Comparison of ENCODE assay signal across 8 cellular contexts in genomic region chr3:181103605-181104004, GRCh38.
DNase-seq lines count a peak whose midpoint lies in the region; ATAC-seq and TF ChIP-seq lines count a peak whose summit lies in the region.

No MANE protein-coding gene starts in this region.

- POLR2A ChIA-PET in activated CD4-positive, alpha-beta memory T cell treated with anti-CD3 and anti-CD28 coated beads for 36 hours (lab: Charles Lee) = no interaction called here
- POLR2A ChIA-PET in activated CD4-positive, alpha-beta memory T cell treated with anti-CD3 and anti-CD28 coated beads, Interleukin-2, amount 10 ng/mL, durations not matched to agents 7 days and 5 days (lab: Charles Lee) = no interaction called here
- POLR2A ChIA-PET in WTC11 (lab: Charles Lee) = no interaction called here

- TF ChIP-seq CTCF in NB4 (IDR thresholded peaks at IDR 0.05; ENCODE audit: low read depth, low read length) (peak; percentile 39), WTC11 (IDR thresholded peaks at IDR 0.05) (peak; percentile 48)

- H3K4me3 ChIP-seq in NB4 (ENCODE audit: low read depth, low read length) = no peak overlapping the region

- H3K9me3 Mint-ChIP-seq in activated CD4-positive, alpha-beta memory T cell treated with anti-CD3 and anti-CD28 coated beads for 36 hours = peaks cover 9% of the 10 kb centered on the region
- H3K9me3 Mint-ChIP-seq in activated CD4-positive, alpha-beta memory T cell treated with anti-CD3 and anti-CD28 coated beads, Interleukin-2, amount 10 ng/mL, durations not matched to agents 7 days and 5 days = peaks cover 8% of the 10 kb centered on the region
- H3K9me3 Mint-ChIP-seq in WTC11 = no peaks in the 10 kb centered on the region

- no peak overlapping the region for H3K27ac Mint-ChIP-seq in activated CD4-positive, alpha-beta memory T cell treated with anti-CD3 and anti-CD28 coated beads for 36 hours
- no peak overlapping the region for H3K27ac Mint-ChIP-seq in activated CD4-positive, alpha-beta memory T cell treated with anti-CD3 and anti-CD28 coated beads, Interleukin-2, amount 10 ng/mL, durations not matched to agents 7 days and 5 days
- H3K27ac Mint-ChIP-seq in WTC11 = peak overlapping the region; percentile 30; the same call in 1 of the 2 replicates

- intact Hi-C loops in activated CD4-positive, alpha-beta memory T cell treated with anti-CD3 and anti-CD28 coated beads for 36 hours (cut with micrococcal nuclease) = no loop called here

- CTCF ChIA-PET in activated CD4-positive, alpha-beta memory T cell treated with anti-CD3 and anti-CD28 coated beads for 36 hours (lab: Charles Lee) = interaction anchor here (0.7 kb wide), 1 partner anchor 26 kb away, joined by 3 read pairs; no protein-coding TSS in a partner anchor
- CTCF ChIA-PET in activated CD4-positive, alpha-beta memory T cell treated with anti-CD3 and anti-CD28 coated beads, Interleukin-2, amount 10 ng/mL, durations not matched to agents 7 days and 5 days (lab: Charles Lee) = interaction anchor here (1.1 kb wide), 1 partner anchor 32 kb away, joined by 3 read pairs; no protein-coding TSS in a partner anchor
- CTCF ChIA-PET in WTC11 (lab: Charles Lee) = interaction anchor here (0.7 to 2.3 kb wide), 13 partner anchors 8 to 597 kb away, joined by 3 to 16 read pairs (median 4); no protein-coding TSS in a partner anchor

- peak; percentile 10 for DNase-seq in activated CD4-positive, alpha-beta memory T cell treated with anti-CD3 and anti-CD28 coated beads for 36 hours
- DNase-seq in activated CD4-positive, alpha-beta memory T cell treated with anti-CD3 and anti-CD28 coated beads, Interleukin-2, amount 10 ng/mL, durations not matched to agents 7 days and 5 days = no peak
- DNase-seq in NB4 (ENCODE audit: low read depth) (peak; percentile 56), WTC11 (ENCODE audit: low spot score) (peak; percentile 36), activated gamma-delta T cell treated with Interleukin-2 at 50 U/mL for 16 hours (no peak), pons (ENCODE audit: low spot score) (no peak)
- peak; percentile 8 for DNase-seq in stimulated activated naive CD8-positive, alpha-beta T cell treated with anti-CD3 and anti-CD28 coated beads, Interleukin-15, Interleukin-2, amounts not matched to agents 100 U/mL and 50 U/mL, for 24 hours
- DNase-seq in activated CD4-positive, CD25-positive, alpha-beta regulatory T cell treated with anti-CD3 and anti-CD28 coated beads, Interleukin-2, amount 50 U/mL, for 72 hours = no peak

- no peak for TF ChIP-seq POLR2A in NB4 (IDR thresholded peaks at IDR 0.05; ENCODE audit: extremely low read depth, insufficient read length)

- peak; percentile 92 for ATAC-seq in WTC11
- ATAC-seq in stimulated activated naive CD8-positive, alpha-beta T cell treated with anti-CD3 and anti-CD28 coated beads, Interleukin-15, Interleukin-2, amounts not matched to agents 100 U/mL and 50 U/mL, for 24 hours = no peak

- no peaks in the 10 kb centered on the region for H3K4me1 Mint-ChIP-seq in activated CD4-positive, alpha-beta memory T cell treated with anti-CD3 and anti-CD28 coated beads for 36 hours (ENCODE audit: low read depth)
- H3K4me1 Mint-ChIP-seq in activated CD4-positive, alpha-beta memory T cell treated with anti-CD3 and anti-CD28 coated beads, Interleukin-2, amount 10 ng/mL, durations not matched to agents 7 days and 5 days = no peaks in the 10 kb centered on the region
- H3K4me1 Mint-ChIP-seq in WTC11 = peaks cover 9% of the 10 kb centered on the region

- no peaks in the 10 kb centered on the region for H3K27me3 Mint-ChIP-seq in activated CD4-positive, alpha-beta memory T cell treated with anti-CD3 and anti-CD28 coated beads for 36 hours
- no peaks in the 10 kb centered on the region for H3K27me3 Mint-ChIP-seq in activated CD4-positive, alpha-beta memory T cell treated with anti-CD3 and anti-CD28 coated beads, Interleukin-2, amount 10 ng/mL, durations not matched to agents 7 days and 5 days
- no peaks in the 10 kb centered on the region for H3K27me3 Mint-ChIP-seq in WTC11 (ENCODE audit: low read depth)

- H3K4me3 Mint-ChIP-seq in activated CD4-positive, alpha-beta memory T cell treated with anti-CD3 and anti-CD28 coated beads for 36 hours = no peak overlapping the region
- H3K4me3 Mint-ChIP-seq in activated CD4-positive, alpha-beta memory T cell treated with anti-CD3 and anti-CD28 coated beads, Interleukin-2, amount 10 ng/mL, durations not matched to agents 7 days and 5 days = no peak overlapping the region
- H3K4me3 Mint-ChIP-seq in WTC11 = no peak overlapping the region

- H3K36me3 Mint-ChIP-seq in activated CD4-positive, alpha-beta memory T cell treated with anti-CD3 and anti-CD28 coated beads for 36 hours = peaks cover 1% of the 10 kb centered on the region
- no peaks in the 10 kb centered on the region for H3K36me3 Mint-ChIP-seq in activated CD4-positive, alpha-beta memory T cell treated with anti-CD3 and anti-CD28 coated beads, Interleukin-2, amount 10 ng/mL, durations not matched to agents 7 days and 5 days (ENCODE audit: low read depth)
- H3K36me3 Mint-ChIP-seq in WTC11 = no peaks in the 10 kb centered on the region

TF ChIP-seq in WTC11, 78 proteins besides CTCF, POLR2A, EP300 and RAD21:
- TF ChIP-seq PRRX2 (CRISPR knock-in tag; IDR thresholded peaks at IDR 0.05) (no peak), ZNF671 (CRISPR knock-in tag; IDR thresholded peaks at IDR 0.05) (no peak), GTF2I (CRISPR knock-in tag; conservative IDR thresholded peaks at IDR 0.05) (no peak), NR2C2 (CRISPR knock-in tag; IDR thresholded peaks at IDR 0.05) (no peak), HMGA2 (CRISPR knock-in tag; IDR thresholded peaks at IDR 0.05) (no peak), E2F5 (CRISPR knock-in tag; IDR thresholded peaks at IDR 0.05) (no peak), ZNF512 (CRISPR knock-in tag; IDR thresholded peaks at IDR 0.05; ENCODE audit: borderline replicate concordance) (no peak), RORB (CRISPR knock-in tag; IDR thresholded peaks at IDR 0.05) (no peak), SMAD4 (CRISPR knock-in tag; IDR thresholded peaks at IDR 0.05) (no peak)
TF ChIP-seq in WTC11: peak in this region for 0.

Comparison
In these comparisons a context has a peak if more than half of its experiments do, and no peak if none do; other contexts are left out.
1. DNase-seq: peak in activated CD4-positive, alpha-beta memory T cell treated with anti-CD3 and anti-CD28 coated beads for 36 hours (single experiment), NB4 (single experiment), WTC11 (single experiment) and stimulated activated naive CD8-positive, alpha-beta T cell treated with anti-CD3 and anti-CD28 coated beads, Interleukin-15, Interleukin-2, amounts not matched to agents 100 U/mL and 50 U/mL, for 24 hours (single experiment); none in activated CD4-positive, alpha-beta memory T cell treated with anti-CD3 and anti-CD28 coated beads, Interleukin-2, amount 10 ng/mL, durations not matched to agents 7 days and 5 days (single experiment), activated gamma-delta T cell treated with Interleukin-2 at 50 U/mL for 16 hours (single experiment), activated CD4-positive, CD25-positive, alpha-beta regulatory T cell treated with anti-CD3 and anti-CD28 coated beads, Interleukin-2, amount 50 U/mL, for 72 hours (single experiment) and pons (single experiment).